Comparison of ENCODE assay signal across 21 cellular contexts in the genomic region with DNA sequence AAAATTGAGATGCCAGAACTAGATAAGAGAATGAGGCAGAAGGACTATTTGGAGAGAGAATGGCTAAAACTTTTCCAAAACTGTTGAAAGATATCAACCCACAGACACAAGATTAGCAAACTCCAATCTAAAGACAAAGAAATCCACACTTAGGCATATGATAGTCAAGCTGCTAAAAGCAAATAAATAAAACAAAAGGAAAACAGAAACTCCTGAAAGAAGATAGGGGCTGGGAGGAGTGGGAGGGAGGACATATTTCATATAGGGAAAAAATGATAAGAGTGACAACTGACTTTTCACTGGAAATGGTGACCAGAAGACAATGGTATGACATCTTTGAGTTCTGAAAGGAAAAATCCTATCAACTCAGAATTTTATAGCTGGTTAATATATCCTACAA.
A peak's percentile ranks its signal among the peaks of the same experiment; 100 is the strongest.
DNase-seq lines count a peak whose midpoint lies in the region; ATAC-seq, FAIRE-seq and TF ChIP-seq lines count a peak whose summit lies in the region.
"Had no signal": no experiment of that assay in that cellular context is flagged by ENCODE, and none has a peak within 500 bp of the region (broad histone marks: within the 10 kb centered on the region; RNA-seq: fewer than 3 reads in every experiment).

No MANE protein-coding gene starts in this region.

- H4K20me1 ChIP-seq in HCT116 (ENCODE audit: insufficient read depth) (no peaks in the 10 kb centered on the region), K562 (replicated peaks; ENCODE audit: control insufficient read depth, insufficient read depth, low read length) (no peaks in the 10 kb centered on the region)

- H3K9me2 ChIP-seq in HCT116 (ENCODE audit: insufficient read depth) = no peaks in the 10 kb centered on the region

- H2AFZ ChIP-seq in HCT116 (ENCODE audit: low read depth, low read length, poor library complexity, severe bottlenecking) = no peak overlapping the region
- H2AFZ ChIP-seq in K562 (ENCODE audit: low read depth, low read length) = no peak overlapping the region

- TF ChIP-seq EP300 in K562 (IDR thresholded peaks at IDR 0.05; ENCODE audit: low read length) = no peak

- peaks cover 6% of the 10 kb centered on the region for H3K27me3 Mint-ChIP-seq in activated T-cell treated with anti-CD3 and anti-CD28 coated beads, Interleukin-2, amount 50 U/mL, for 24 hours

- H3K79me2 ChIP-seq in HCT116 (ENCODE audit: insufficient read depth, low read length) (no peaks in the 10 kb centered on the region), K562 (ENCODE audit: control insufficient read depth, insufficient read depth, low read length) (no peaks in the 10 kb centered on the region)

- in situ Hi-C loops in K562 (cut with MboI) = no loop called here

- H3K27me3 ChIP-seq in HCT116 (ENCODE audit: insufficient read depth, low read length) (no peaks in the 10 kb centered on the region), K562 (ENCODE audit: control insufficient read depth in 2 of 2, insufficient read depth in 2 of 2, low read length in 2 of 2) (no peaks in the 10 kb centered on the region)
- H3K27me3 ChIP-seq: BE2C had no signal

- RAD21 ChIA-PET in HCT116 (lab: Charles Lee; ENCODE audit: low non-redundant PET in 1 of 2, low total read pairs in 2 of 2, uncharacterized antibody in 2 of 2, unreplicated experiment in 2 of 2) = no interaction called here

- no peak for FAIRE-seq in K562 (lab: Jason Lieb, UNC)
- FAIRE-seq: A204.1, GM12891, GM19239, H1 had no signal

- H3K9me3 Mint-ChIP-seq in activated T-cell treated with anti-CD3 and anti-CD28 coated beads, Interleukin-2, amount 50 U/mL, for 24 hours = peaks cover 31% of the 10 kb centered on the region

- H3K27ac Mint-ChIP-seq in activated T-cell treated with anti-CD3 and anti-CD28 coated beads, Interleukin-2, amount 50 U/mL, for 24 hours = no peak overlapping the region
- H3K27ac Mint-ChIP-seq: CD4-positive, alpha-beta T cell; H9 had no signal

- DNase-seq in HCT116 (ENCODE audit: low read depth, low spot score) (no peak), OCI-M1 (lab: John Stamatoyannopoulos, UW) (peak; percentile 8), K562 (ENCODE audit: extremely low read depth in 1 of 4, low spot score in 3 of 4) (no peak), medulla oblongata (ENCODE audit: extremely low spot score) (no peak)
- no peak for DNase-seq in activated T-cell treated with anti-CD3 and anti-CD28 coated beads, Interleukin-2, amount 50 U/mL, for 24 hours
- DNase-seq: ACHN; BE2C; C1 segment of cervical spinal cord; Caco-2; CD4-positive, alpha-beta T cell; DMS153; DND-41; EL; H9 had no signal

- H3K4me1 Mint-ChIP-seq in activated T-cell treated with anti-CD3 and anti-CD28 coated beads, Interleukin-2, amount 50 U/mL, for 24 hours (ENCODE audit: low read depth) = peaks cover 24% of the 10 kb centered on the region

- POLR2A ChIA-PET in HCT116 (lab: Charles Lee) = no interaction called here
- POLR2A ChIA-PET in HEK293 (lab: Yijun Ruan, JAX) = no interaction called here
- POLR2A ChIA-PET in K562 (lab: Yijun Ruan, JAX) = no interaction called here

- BruUV-seq in HCT116 (replicated peaks; lab: Mats Ljungman, UMichigan) = no TSS peak
- BruUV-seq in K562 (replicated peaks; lab: Mats Ljungman, UMichigan) = no TSS peak

- TF ChIP-seq POLR2A in HCT116 (IDR thresholded peaks at IDR 0.05; ENCODE audit: borderline replicate concordance, extremely low read depth, insufficient read depth, insufficient read length) (no peak), K562 (conservative IDR thresholded peaks at IDR 0.05) (no peak)

- no peak overlapping the region for H3K27ac ChIP-seq in HCT116 (ENCODE audit: low read depth, low read length)
- no peak overlapping the region for H3K27ac ChIP-seq in HEK293 (ENCODE audit: extremely low read depth, low read depth, low read length)
- no peak overlapping the region for H3K27ac ChIP-seq in K562 (ENCODE audit: extremely low read depth, low read depth, low read length)
- H3K27ac ChIP-seq: KMS-11 had no signal

- H3K4me1 ChIP-seq in HCT116 (ENCODE audit: control insufficient read depth in 1 of 2, insufficient read depth in 2 of 2, low read length in 2 of 2) = no peaks in the 10 kb centered on the region
- H3K4me1 ChIP-seq in HEK293 (ENCODE audit: control insufficient read depth, insufficient read depth, low read length) = no peaks in the 10 kb centered on the region
- no peaks in the 10 kb centered on the region for H3K4me1 ChIP-seq in K562 (replicated peaks in 1 of 2; ENCODE audit: control insufficient read depth in 2 of 2, insufficient read depth in 2 of 2, low read length in 2 of 2)
- H3K4me1 ChIP-seq: BE2C, Caco-2 had no signal

- intact Hi-C loops in HCT116 (cut with micrococcal nuclease) (no loop called here), K562 (cut with micrococcal nuclease) (no loop called here)

- TF ChIP-seq RAD21 in HCT116 (IDR thresholded peaks at IDR 0.05; ENCODE audit: low read depth) (no peak), K562 (CRISPR knock-in tag; conservative IDR thresholded peaks at IDR 0.05 in 1 of 2, IDR thresholded peaks at IDR 0.05 in 1 of 2) (no peak)

- peaks cover 10% of the 10 kb centered on the region for H3K36me3 Mint-ChIP-seq in activated T-cell treated with anti-CD3 and anti-CD28 coated beads, Interleukin-2, amount 50 U/mL, for 24 hours (ENCODE audit: low read depth)

- H3K9me3 ChIP-seq in HCT116 (ENCODE audit: control insufficient read depth in 1 of 2, insufficient read depth in 1 of 2, low read depth in 1 of 2, low read length in 2 of 2) = peaks cover 12 to 21% of the 10 kb centered on the region in 2 experiments; a peak in 3 of 4 replicates
- H3K9me3 ChIP-seq in HEK293 (ENCODE audit: control insufficient read depth, insufficient read depth, low read depth, low read length) = no peaks in the 10 kb centered on the region
- no peaks in the 10 kb centered on the region for H3K9me3 ChIP-seq in K562 (replicated peaks; ENCODE audit: control insufficient read depth, insufficient read depth, low read depth, low read length)
- H3K9me3 ChIP-seq: BE2C had no signal

- TF ChIP-seq CTCF in HCT116 (IDR thresholded peaks at IDR 0.05 in 2 of 3, conservative IDR thresholded peaks at IDR 0.05 in 1 of 3; ENCODE audit: borderline replicate concordance in 1 of 3, insufficient read depth in 1 of 3, low read depth in 2 of 3, low read length in 2 of 3) (no peak), HEK293 (tag by site-specific recombination; IDR thresholded peaks at IDR 0.05) (no peak), K562 (IDR thresholded peaks at IDR 0.05 in 2 of 3, conservative IDR thresholded peaks at IDR 0.05 in 1 of 3; ENCODE audit: insufficient read depth in 2 of 3, low read depth in 1 of 3, low read length in 3 of 3) (no peak)

- H3K9ac ChIP-seq in HCT116 (ENCODE audit: low read length) = no peak overlapping the region
- no peak overlapping the region for H3K9ac ChIP-seq in K562 (ENCODE audit: insufficient read depth in 1 of 2, low read depth in 2 of 2, low read length in 2 of 2)
- H3K9ac ChIP-seq: KMS-11 had no signal

- no peak overlapping the region for H3K4me3 Mint-ChIP-seq in activated T-cell treated with anti-CD3 and anti-CD28 coated beads, Interleukin-2, amount 50 U/mL, for 24 hours
- H3K4me3 Mint-ChIP-seq: CD4-positive, alpha-beta T cell; H9 had no signal

- CTCF ChIA-PET in HCT116 (lab: Charles Lee) = no interaction called here
- CTCF ChIA-PET in HEK293 (lab: Yijun Ruan, JAX) = no interaction called here
- CTCF ChIA-PET in K562 (lab: Yijun Ruan, JAX; ENCODE audit: low intra/inter-chr PET ratio) = no interaction called here

- H3K4me2 ChIP-seq in HCT116 (ENCODE audit: low read length) (no peak overlapping the region), K562 (ENCODE audit: insufficient read depth, low read length) (no peak overlapping the region)
- H3K4me2 ChIP-seq: KMS-11 had no signal

- no peaks in the 10 kb centered on the region for H3K36me3 ChIP-seq in HCT116 (ENCODE audit: control insufficient read depth in 1 of 2, insufficient read depth in 2 of 2, low read length in 2 of 2)
- no peaks in the 10 kb centered on the region for H3K36me3 ChIP-seq in HEK293 (ENCODE audit: control insufficient read depth in 2 of 2, insufficient read depth in 1 of 2, low read length in 2 of 2)
- H3K36me3 ChIP-seq in K562 (ENCODE audit: control insufficient read depth, insufficient read depth, low read length) = no peaks in the 10 kb centered on the region
- H3K36me3 ChIP-seq: BE2C had no signal

- ATAC-seq in HCT116 = no peak
- ATAC-seq in K562 = no peak
- no peak for ATAC-seq in HG02970 (IDR thresholded peaks at IDR 0.05; ENCODE audit: low FRiP score, unreplicated experiment)

- H3K4me3 ChIP-seq in HCT116 (replicated peaks in 1 of 2; ENCODE audit: low read depth in 1 of 2, low read length in 2 of 2) (no peak overlapping the region), HEK293 (ENCODE audit: low read depth, low read length) (no peak overlapping the region), K562 (no peak overlapping the region)

- no peaks in the 10 kb centered on the region for H3K9me1 ChIP-seq in K562 (ENCODE audit: control insufficient read depth, insufficient read depth, low read length)

TF ChIP-seq in HCT116, 20 proteins besides CTCF, POLR2A, EP300 and RAD21 (continues in another document):
- TF ChIP-seq ZNF274 (IDR thresholded peaks at IDR 0.05; ENCODE audit: low read depth, low read length) (no peak), SP1 (IDR thresholded peaks at IDR 0.05; ENCODE audit: low read depth) (no peak)
- TF ChIP-seq, protein P1, sequence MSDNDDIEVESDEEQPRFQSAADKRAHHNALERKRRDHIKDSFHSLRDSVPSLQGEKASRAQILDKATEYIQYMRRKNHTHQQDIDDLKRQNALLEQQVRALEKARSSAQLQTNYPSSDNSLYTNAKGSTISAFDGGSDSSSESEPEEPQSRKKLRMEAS (IDR thresholded peaks at IDR 0.05) = no peak

TF ChIP-seq in HEK293, 187 proteins besides CTCF, POLR2A, EP300 and RAD21:
- TF ChIP-seq SETDB1 (IDR thresholded peaks at IDR 0.05; ENCODE audit: insufficient read length, low read length) (peak; percentile 89), ZNF558 (tag by site-specific recombination; IDR thresholded peaks at IDR 0.05) (peak; percentile 99), ZNF677 (tag by site-specific recombination; IDR thresholded peaks at IDR 0.05) (no peak)

TF ChIP-seq in K562, 482 proteins besides CTCF, POLR2A, EP300 and RAD21 (continues in another document):
- TF ChIP-seq BMI1 (IDR thresholded peaks at IDR 0.05; ENCODE audit: low read length) (no peak), EHMT2 (IDR thresholded peaks at IDR 0.05) (peak; percentile 56; the same call in 1 of the 2 replicates), ZBTB12 (CRISPR knock-in tag; IDR thresholded peaks at IDR 0.05) (no peak), TRIM28 (IDR thresholded peaks at IDR 0.05) (peak; percentile 99), TCF3 (CRISPR knock-in tag; IDR thresholded peaks at IDR 0.05) (no peak)
